In the genomic region with DNA sequence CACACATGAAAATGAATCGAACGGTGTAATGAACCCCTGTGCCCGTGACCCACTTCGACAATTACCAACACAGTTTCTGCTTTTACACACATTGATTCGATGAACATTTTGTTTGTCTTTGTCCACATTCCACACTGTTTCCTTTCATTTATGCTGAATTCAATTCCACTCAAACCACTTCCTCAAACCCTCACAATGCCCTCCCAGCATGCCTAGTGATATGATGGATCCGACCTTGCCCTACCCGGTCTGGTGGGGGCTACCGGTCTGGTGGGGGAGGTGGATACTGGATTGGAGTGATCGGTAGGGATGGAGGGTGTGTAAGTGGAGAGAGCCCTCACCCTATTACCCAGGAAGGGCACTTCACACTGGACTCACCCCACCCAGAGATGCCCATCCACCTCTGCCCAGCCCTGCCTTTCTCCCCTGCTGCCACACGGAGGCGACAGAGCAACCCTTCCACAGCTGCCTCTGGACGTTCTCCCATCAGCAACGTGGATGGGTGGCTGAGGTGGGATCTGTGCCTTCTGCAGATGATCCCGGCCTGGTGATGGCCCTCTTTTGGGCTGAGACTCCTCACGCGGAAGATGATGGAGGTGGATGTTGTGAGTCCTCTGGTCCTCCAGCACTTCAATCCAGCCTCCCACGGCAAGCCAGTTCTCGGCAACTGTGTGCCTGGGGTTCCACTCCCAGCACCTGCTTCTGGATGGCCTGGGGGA, we compare ENCODE assay signal across 1 cellular context.
A peak's percentile ranks its signal among the peaks of the same experiment; 100 is the strongest.
TF ChIP-seq lines count a peak whose summit lies in the region.

No MANE protein-coding gene starts in this region.

TF ChIP-seq in HepG2, 621 proteins besides CTCF, POLR2A, EP300 and RAD21 (continued from another document and continues in another):
- TF ChIP-seq, protein P1, sequence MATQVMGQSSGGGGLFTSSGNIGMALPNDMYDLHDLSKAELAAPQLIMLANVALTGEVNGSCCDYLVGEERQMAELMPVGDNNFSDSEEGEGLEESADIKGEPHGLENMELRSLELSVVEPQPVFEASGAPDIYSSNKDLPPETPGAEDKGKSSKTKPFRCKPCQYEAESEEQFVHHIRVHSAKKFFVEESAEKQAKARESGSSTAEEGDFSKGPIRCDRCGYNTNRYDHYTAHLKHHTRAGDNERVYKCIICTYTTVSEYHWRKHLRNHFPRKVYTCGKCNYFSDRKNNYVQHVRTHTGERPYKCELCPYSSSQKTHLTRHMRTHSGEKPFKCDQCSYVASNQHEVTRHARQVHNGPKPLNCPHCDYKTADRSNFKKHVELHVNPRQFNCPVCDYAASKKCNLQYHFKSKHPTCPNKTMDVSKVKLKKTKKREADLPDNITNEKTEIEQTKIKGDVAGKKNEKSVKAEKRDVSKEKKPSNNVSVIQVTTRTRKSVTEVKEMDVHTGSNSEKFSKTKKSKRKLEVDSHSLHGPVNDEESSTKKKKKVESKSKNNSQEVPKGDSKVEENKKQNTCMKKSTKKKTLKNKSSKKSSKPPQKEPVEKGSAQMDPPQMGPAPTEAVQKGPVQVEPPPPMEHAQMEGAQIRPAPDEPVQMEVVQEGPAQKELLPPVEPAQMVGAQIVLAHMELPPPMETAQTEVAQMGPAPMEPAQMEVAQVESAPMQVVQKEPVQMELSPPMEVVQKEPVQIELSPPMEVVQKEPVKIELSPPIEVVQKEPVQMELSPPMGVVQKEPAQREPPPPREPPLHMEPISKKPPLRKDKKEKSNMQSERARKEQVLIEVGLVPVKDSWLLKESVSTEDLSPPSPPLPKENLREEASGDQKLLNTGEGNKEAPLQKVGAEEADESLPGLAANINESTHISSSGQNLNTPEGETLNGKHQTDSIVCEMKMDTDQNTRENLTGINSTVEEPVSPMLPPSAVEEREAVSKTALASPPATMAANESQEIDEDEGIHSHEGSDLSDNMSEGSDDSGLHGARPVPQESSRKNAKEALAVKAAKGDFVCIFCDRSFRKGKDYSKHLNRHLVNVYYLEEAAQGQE (IDR thresholded peaks at IDR 0.05; ENCODE audit: borderline replicate concordance in 1 of 2, low read depth in 1 of 2, low read length in 2 of 2), result no peak
- TF ChIP-seq, protein P2, sequence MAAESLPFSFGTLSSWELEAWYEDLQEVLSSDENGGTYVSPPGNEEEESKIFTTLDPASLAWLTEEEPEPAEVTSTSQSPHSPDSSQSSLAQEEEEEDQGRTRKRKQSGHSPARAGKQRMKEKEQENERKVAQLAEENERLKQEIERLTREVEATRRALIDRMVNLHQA (CRISPR knock-in tag; IDR thresholded peaks at IDR 0.05), result no peak
- TF ChIP-seq, protein P3, sequence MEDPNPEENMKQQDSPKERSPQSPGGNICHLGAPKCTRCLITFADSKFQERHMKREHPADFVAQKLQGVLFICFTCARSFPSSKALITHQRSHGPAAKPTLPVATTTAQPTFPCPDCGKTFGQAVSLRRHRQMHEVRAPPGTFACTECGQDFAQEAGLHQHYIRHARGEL (CRISPR knock-in tag; IDR thresholded peaks at IDR 0.05), result peak; percentile 100
- TF ChIP-seq, protein P4, sequence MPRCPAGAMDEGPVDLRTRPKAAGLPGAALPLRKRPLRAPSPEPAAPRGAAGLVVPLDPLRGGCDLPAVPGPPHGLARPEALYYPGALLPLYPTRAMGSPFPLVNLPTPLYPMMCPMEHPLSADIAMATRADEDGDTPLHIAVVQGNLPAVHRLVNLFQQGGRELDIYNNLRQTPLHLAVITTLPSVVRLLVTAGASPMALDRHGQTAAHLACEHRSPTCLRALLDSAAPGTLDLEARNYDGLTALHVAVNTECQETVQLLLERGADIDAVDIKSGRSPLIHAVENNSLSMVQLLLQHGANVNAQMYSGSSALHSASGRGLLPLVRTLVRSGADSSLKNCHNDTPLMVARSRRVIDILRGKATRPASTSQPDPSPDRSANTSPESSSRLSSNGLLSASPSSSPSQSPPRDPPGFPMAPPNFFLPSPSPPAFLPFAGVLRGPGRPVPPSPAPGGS (CRISPR knock-in tag; IDR thresholded peaks at IDR 0.05), result no peak
- TF ChIP-seq ZNF761 (CRISPR knock-in tag; conservative IDR thresholded peaks at IDR 0.05) (no peak), PTBP1 (IDR thresholded peaks at IDR 0.05; ENCODE audit: low read depth, low read length, poor library complexity, severe bottlenecking) (no peak), ZNF782 (CRISPR knock-in tag; IDR thresholded peaks at IDR 0.05; ENCODE audit: borderline replicate concordance) (no peak), ZNF777 (CRISPR knock-in tag; IDR thresholded peaks at IDR 0.05) (no peak), ZFP82 (CRISPR knock-in tag; IDR thresholded peaks at IDR 0.05; ENCODE audit: borderline replicate concordance) (no peak), KLF11 (CRISPR knock-in tag; IDR thresholded peaks at IDR 0.05) (no peak), GATAD1 (CRISPR knock-in tag; IDR thresholded peaks at IDR 0.05) (peak; percentile 25; the same call in 1 of the 2 replicates), TCF12 (IDR thresholded peaks at IDR 0.05) (no peak), TCF12 (CRISPR knock-in tag; IDR thresholded peaks at IDR 0.05) (no peak), SP140L (CRISPR knock-in tag; IDR thresholded peaks at IDR 0.05; ENCODE audit: borderline replicate concordance) (no peak), SNRNP70 (IDR thresholded peaks at IDR 0.05; ENCODE audit: low read depth, low read length) (no peak), BORCS8-MEF2B (CRISPR knock-in tag; IDR thresholded peaks at IDR 0.05) (no peak), ZNF138 (CRISPR knock-in tag; IDR thresholded peaks at IDR 0.05; ENCODE audit: low read depth) (no peak), AGO1 (IDR thresholded peaks at IDR 0.05; ENCODE audit: low read depth, low read length, poor library complexity, severe bottlenecking) (no peak), ZSCAN30 (CRISPR knock-in tag; IDR thresholded peaks at IDR 0.05) (no peak), KDM2A (CRISPR knock-in tag; IDR thresholded peaks at IDR 0.05; ENCODE audit: borderline replicate concordance, low read depth) (peak; percentile 60; the same call in 1 of the 2 replicates), ZNF207 (IDR thresholded peaks at IDR 0.05; ENCODE audit: borderline replicate concordance) (no peak), NFKBIZ (CRISPR knock-in tag; IDR thresholded peaks at IDR 0.05) (no peak), SALL2 (CRISPR knock-in tag; IDR thresholded peaks at IDR 0.05) (no peak), JUND (CRISPR knock-in tag; IDR thresholded peaks at IDR 0.05) (no peak), PAF1 (CRISPR knock-in tag; IDR thresholded peaks at IDR 0.05) (no peak), XRCC5 (optimal IDR thresholded peaks at IDR 0.05; ENCODE audit: low read length) (peak; percentile 55), CENPX (CRISPR knock-in tag; IDR thresholded peaks at IDR 0.05) (no peak), MTA1 (CRISPR knock-in tag; IDR thresholded peaks at IDR 0.05; ENCODE audit: borderline replicate concordance) (no peak), THYN1 (CRISPR knock-in tag; IDR thresholded peaks at IDR 0.05; ENCODE audit: borderline replicate concordance, low read depth) (no peak), NFE2 (CRISPR knock-in tag; IDR thresholded peaks at IDR 0.05) (no peak), GABPA (IDR thresholded peaks at IDR 0.05; ENCODE audit: low read depth, low read length) (no peak), GABPA (CRISPR knock-in tag; IDR thresholded peaks at IDR 0.05; ENCODE audit: low read depth) (no peak), ZNF264 (CRISPR knock-in tag; IDR thresholded peaks at IDR 0.05) (no peak), MAF1 (CRISPR knock-in tag; IDR thresholded peaks at IDR 0.05; ENCODE audit: borderline replicate concordance) (no peak), CEBPB (IDR thresholded peaks at IDR 0.05; ENCODE audit: borderline replicate concordance, low read depth, low read length) (no peak), AKAP8 (CRISPR knock-in tag; IDR thresholded peaks at IDR 0.05) (no peak), PCBP1 (IDR thresholded peaks at IDR 0.05; ENCODE audit: borderline replicate concordance, low read depth, low read length) (no peak), ZKSCAN1 (IDR thresholded peaks at IDR 0.05; ENCODE audit: low read length) (no peak), RFX1 (IDR thresholded peaks at IDR 0.05) (no peak), GZF1 (CRISPR knock-in tag; IDR thresholded peaks at IDR 0.05) (no peak), HNRNPL (IDR thresholded peaks at IDR 0.05; ENCODE audit: low read depth, low read length) (peak; percentile 91), ARHGAP35 (CRISPR knock-in tag; IDR thresholded peaks at IDR 0.05; ENCODE audit: borderline replicate concordance) (no peak), NRL (CRISPR knock-in tag; IDR thresholded peaks at IDR 0.05; ENCODE audit: borderline replicate concordance) (no peak), ZNF251 (CRISPR knock-in tag; IDR thresholded peaks at IDR 0.05) (no peak), ATF7-NPFF (CRISPR knock-in tag; IDR thresholded peaks at IDR 0.05; ENCODE audit: low read depth) (no peak)
- TF ChIP-seq, protein P5, sequence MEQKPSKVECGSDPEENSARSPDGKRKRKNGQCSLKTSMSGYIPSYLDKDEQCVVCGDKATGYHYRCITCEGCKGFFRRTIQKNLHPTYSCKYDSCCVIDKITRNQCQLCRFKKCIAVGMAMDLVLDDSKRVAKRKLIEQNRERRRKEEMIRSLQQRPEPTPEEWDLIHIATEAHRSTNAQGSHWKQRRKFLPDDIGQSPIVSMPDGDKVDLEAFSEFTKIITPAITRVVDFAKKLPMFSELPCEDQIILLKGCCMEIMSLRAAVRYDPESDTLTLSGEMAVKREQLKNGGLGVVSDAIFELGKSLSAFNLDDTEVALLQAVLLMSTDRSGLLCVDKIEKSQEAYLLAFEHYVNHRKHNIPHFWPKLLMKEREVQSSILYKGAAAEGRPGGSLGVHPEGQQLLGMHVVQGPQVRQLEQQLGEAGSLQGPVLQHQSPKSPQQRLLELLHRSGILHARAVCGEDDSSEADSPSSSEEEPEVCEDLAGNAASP (CRISPR knock-in tag; IDR thresholded peaks at IDR 0.05; ENCODE audit: borderline replicate concordance), result 0 out of 2 replicates have a peak, but pooled peaks have one; percentile 32
- TF ChIP-seq, protein P6, sequence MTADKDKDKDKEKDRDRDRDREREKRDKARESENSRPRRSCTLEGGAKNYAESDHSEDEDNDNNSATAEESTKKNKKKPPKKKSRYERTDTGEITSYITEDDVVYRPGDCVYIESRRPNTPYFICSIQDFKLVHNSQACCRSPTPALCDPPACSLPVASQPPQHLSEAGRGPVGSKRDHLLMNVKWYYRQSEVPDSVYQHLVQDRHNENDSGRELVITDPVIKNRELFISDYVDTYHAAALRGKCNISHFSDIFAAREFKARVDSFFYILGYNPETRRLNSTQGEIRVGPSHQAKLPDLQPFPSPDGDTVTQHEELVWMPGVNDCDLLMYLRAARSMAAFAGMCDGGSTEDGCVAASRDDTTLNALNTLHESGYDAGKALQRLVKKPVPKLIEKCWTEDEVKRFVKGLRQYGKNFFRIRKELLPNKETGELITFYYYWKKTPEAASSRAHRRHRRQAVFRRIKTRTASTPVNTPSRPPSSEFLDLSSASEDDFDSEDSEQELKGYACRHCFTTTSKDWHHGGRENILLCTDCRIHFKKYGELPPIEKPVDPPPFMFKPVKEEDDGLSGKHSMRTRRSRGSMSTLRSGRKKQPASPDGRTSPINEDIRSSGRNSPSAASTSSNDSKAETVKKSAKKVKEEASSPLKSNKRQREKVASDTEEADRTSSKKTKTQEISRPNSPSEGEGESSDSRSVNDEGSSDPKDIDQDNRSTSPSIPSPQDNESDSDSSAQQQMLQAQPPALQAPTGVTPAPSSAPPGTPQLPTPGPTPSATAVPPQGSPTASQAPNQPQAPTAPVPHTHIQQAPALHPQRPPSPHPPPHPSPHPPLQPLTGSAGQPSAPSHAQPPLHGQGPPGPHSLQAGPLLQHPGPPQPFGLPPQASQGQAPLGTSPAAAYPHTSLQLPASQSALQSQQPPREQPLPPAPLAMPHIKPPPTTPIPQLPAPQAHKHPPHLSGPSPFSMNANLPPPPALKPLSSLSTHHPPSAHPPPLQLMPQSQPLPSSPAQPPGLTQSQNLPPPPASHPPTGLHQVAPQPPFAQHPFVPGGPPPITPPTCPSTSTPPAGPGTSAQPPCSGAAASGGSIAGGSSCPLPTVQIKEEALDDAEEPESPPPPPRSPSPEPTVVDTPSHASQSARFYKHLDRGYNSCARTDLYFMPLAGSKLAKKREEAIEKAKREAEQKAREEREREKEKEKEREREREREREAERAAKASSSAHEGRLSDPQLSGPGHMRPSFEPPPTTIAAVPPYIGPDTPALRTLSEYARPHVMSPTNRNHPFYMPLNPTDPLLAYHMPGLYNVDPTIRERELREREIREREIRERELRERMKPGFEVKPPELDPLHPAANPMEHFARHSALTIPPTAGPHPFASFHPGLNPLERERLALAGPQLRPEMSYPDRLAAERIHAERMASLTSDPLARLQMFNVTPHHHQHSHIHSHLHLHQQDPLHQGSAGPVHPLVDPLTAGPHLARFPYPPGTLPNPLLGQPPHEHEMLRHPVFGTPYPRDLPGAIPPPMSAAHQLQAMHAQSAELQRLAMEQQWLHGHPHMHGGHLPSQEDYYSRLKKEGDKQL (CRISPR knock-in tag; IDR thresholded peaks at IDR 0.05; ENCODE audit: low read depth), result no peak
- TF ChIP-seq, protein P7, sequence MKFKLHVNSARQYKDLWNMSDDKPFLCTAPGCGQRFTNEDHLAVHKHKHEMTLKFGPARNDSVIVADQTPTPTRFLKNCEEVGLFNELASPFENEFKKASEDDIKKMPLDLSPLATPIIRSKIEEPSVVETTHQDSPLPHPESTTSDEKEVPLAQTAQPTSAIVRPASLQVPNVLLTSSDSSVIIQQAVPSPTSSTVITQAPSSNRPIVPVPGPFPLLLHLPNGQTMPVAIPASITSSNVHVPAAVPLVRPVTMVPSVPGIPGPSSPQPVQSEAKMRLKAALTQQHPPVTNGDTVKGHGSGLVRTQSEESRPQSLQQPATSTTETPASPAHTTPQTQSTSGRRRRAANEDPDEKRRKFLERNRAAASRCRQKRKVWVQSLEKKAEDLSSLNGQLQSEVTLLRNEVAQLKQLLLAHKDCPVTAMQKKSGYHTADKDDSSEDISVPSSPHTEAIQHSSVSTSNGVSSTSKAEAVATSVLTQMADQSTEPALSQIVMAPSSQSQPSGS (CRISPR knock-in tag; IDR thresholded peaks at IDR 0.05), result no peak
- TF ChIP-seq, protein P8, sequence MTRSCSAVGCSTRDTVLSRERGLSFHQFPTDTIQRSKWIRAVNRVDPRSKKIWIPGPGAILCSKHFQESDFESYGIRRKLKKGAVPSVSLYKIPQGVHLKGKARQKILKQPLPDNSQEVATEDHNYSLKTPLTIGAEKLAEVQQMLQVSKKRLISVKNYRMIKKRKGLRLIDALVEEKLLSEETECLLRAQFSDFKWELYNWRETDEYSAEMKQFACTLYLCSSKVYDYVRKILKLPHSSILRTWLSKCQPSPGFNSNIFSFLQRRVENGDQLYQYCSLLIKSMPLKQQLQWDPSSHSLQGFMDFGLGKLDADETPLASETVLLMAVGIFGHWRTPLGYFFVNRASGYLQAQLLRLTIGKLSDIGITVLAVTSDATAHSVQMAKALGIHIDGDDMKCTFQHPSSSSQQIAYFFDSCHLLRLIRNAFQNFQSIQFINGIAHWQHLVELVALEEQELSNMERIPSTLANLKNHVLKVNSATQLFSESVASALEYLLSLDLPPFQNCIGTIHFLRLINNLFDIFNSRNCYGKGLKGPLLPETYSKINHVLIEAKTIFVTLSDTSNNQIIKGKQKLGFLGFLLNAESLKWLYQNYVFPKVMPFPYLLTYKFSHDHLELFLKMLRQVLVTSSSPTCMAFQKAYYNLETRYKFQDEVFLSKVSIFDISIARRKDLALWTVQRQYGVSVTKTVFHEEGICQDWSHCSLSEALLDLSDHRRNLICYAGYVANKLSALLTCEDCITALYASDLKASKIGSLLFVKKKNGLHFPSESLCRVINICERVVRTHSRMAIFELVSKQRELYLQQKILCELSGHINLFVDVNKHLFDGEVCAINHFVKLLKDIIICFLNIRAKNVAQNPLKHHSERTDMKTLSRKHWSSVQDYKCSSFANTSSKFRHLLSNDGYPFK (CRISPR knock-in tag; IDR thresholded peaks at IDR 0.05; ENCODE audit: borderline replicate concordance), result no peak; the same call in 1 of the 2 replicates
